Comparison of ENCODE assay signal across 8 cellular contexts in genomic region chr9:136117291-136118060, GRCh38. TPM values are rescaled to one million over a fixed set of nuclear protein-coding genes. Genes with fewer than 3 reads are reported as not detected.
A peak's percentile ranks its signal among the peaks of the same experiment; 100 is the strongest.
DNase-seq lines count a peak whose midpoint lies in the region; ATAC-seq, FAIRE-seq and TF ChIP-seq lines count a peak whose summit lies in the region.

No MANE protein-coding gene starts in this region.

- FAIRE-seq in GM12891 (lab: Jason Lieb, UNC) (peak; percentile 80), endothelial cell of umbilical vein (lab: Jason Lieb, UNC) (peak; percentile 71)

- H3K9ac ChIP-seq in endothelial cell of umbilical vein (replicated peaks; ENCODE audit: extremely low read depth, insufficient read depth, low read length): peak overlapping the region; percentile 75
- H3K9ac ChIP-seq in neural cell (ENCODE audit: low read length): peak overlapping the region; percentile 90

- H3K9me1 ChIP-seq in endothelial cell of umbilical vein (replicated peaks; ENCODE audit: control insufficient read depth, extremely low read depth, insufficient read depth, low read length): no peaks in the 10 kb centered on the region

- TF ChIP-seq RAD21 in neural cell (conservative IDR thresholded peaks at IDR 0.05): no peak

- H2AFZ ChIP-seq in endothelial cell of umbilical vein (ENCODE audit: low read depth, low read length) (no peak overlapping the region), neural cell (ENCODE audit: low read depth, low read length) (no peak overlapping the region)

- dilution Hi-C loops in endothelial cell of umbilical vein (cut with MboI; ENCODE audit: extremely low pct_ligation_motif_present, low sequenced_read_pairs): no loop called here

- TF ChIP-seq CTCF in endothelial cell of umbilical vein (IDR thresholded peaks at IDR 0.05; ENCODE audit: extremely low read depth in 1 of 2, insufficient read depth in 1 of 2, low read depth in 1 of 2, low read length in 2 of 2) (no peak), neural cell (IDR thresholded peaks at IDR 0.05; ENCODE audit: poor library complexity, severe bottlenecking) (no peak)

- CTCF ChIA-PET in endothelial cell of umbilical vein (lab: Charles Lee): interaction anchor here (0.7 to 7.2 kb wide), 6 partner anchors 17 to 156 kb away, joined by 3 to 148 read pairs (median 6); partner anchors contain the start of gene UBAC1

- H3K27ac ChIP-seq in endothelial cell of umbilical vein (ENCODE audit: insufficient read depth, low read depth, low read length) (no peak overlapping the region), neural cell (ENCODE audit: low read length) (peak overlapping the region; percentile 80)

- DNase-seq in GM12891 (ENCODE audit: insufficient read length, low spot score): no peak
- DNase-seq in endothelial cell of umbilical vein (ENCODE audit: low read depth, low spot score): no peak
- DNase-seq in NCI-H345 (lab: John Stamatoyannopoulos, UW): no peak
- no peak for DNase-seq in kidney glomerular epithelial cell (lab: John Stamatoyannopoulos, UW)
- no peak for DNase-seq in 8988T

- H3K9me3 ChIP-seq in endothelial cell of umbilical vein (replicated peaks; ENCODE audit: control insufficient read depth, insufficient read depth, low read length): no peaks in the 10 kb centered on the region
- H3K9me3 ChIP-seq in neural cell (ENCODE audit: low read length): no peaks in the 10 kb centered on the region

- BruUV-seq in endothelial cell of umbilical vein (replicated peaks; lab: Mats Ljungman, UMichigan): TSS peak; percentile 3

- H3K79me2 ChIP-seq in endothelial cell of umbilical vein (ENCODE audit: control insufficient read depth, insufficient read depth, low read length) (peaks cover 16% of the 10 kb centered on the region), neural cell (replicated peaks; ENCODE audit: insufficient read depth, low read length) (no peaks in the 10 kb centered on the region)

- H4K20me1 ChIP-seq in endothelial cell of umbilical vein (replicated peaks; ENCODE audit: control insufficient read depth, extremely low read depth, insufficient read depth, low read length): no peaks in the 10 kb centered on the region
- H4K20me1 ChIP-seq in neural cell (ENCODE audit: insufficient read depth): no peaks in the 10 kb centered on the region

- intact Hi-C loops in endothelial cell of umbilical vein (cut with micrococcal nuclease): loop anchor here (1.0 to 5.0 kb wide), 6 partner anchors 8 to 211 kb away; partner anchors contain the start of genes CAMSAP1 and NACC2

- peaks cover 0 to 14% of the 10 kb centered on the region in 2 experiments for H3K36me3 ChIP-seq in endothelial cell of umbilical vein (ENCODE audit: control insufficient read depth in 2 of 2, extremely low read depth in 1 of 2, insufficient read depth in 2 of 2, low read length in 2 of 2)
- H3K36me3 ChIP-seq in neural cell (ENCODE audit: insufficient read depth, low read length): no peaks in the 10 kb centered on the region

- no peak for TF ChIP-seq EP300 in neural cell (conservative IDR thresholded peaks at IDR 0.05; ENCODE audit: poor library complexity, severe bottlenecking)

- H3F3A ChIP-seq in neural cell (ENCODE audit: insufficient read depth, low read length, poor library complexity, severe bottlenecking): no peaks in the 10 kb centered on the region

- peak; percentile 2 for ATAC-seq in HG02642 (IDR thresholded peaks at IDR 0.05; ENCODE audit: poor library complexity, unreplicated experiment)

- H3K4me3 ChIP-seq in endothelial cell of umbilical vein (replicated peaks in 1 of 3; ENCODE audit: insufficient read depth in 1 of 3, low read depth in 1 of 3, low read length in 3 of 3) (peak overlapping the region; percentile 67 to 73 (median 70)), neural cell (ENCODE audit: low read length) (peak overlapping the region; percentile 90)

- H3K4me2 ChIP-seq in endothelial cell of umbilical vein (ENCODE audit: insufficient read depth, low read length): peak overlapping the region; percentile 79
- peak overlapping the region; percentile 34 for H3K4me2 ChIP-seq in neural cell (ENCODE audit: low read length)

- POLR2A ChIA-PET in endothelial cell of umbilical vein (lab: Charles Lee): no interaction called here

- no peaks in the 10 kb centered on the region for H3K27me3 ChIP-seq in endothelial cell of umbilical vein (ENCODE audit: control insufficient read depth in 2 of 2, insufficient read depth in 2 of 2, low read length in 2 of 2)
- no peaks in the 10 kb centered on the region for H3K27me3 ChIP-seq in neural cell (ENCODE audit: insufficient read depth, low read depth, low read length)

- H3K9me2 ChIP-seq in neural cell (ENCODE audit: insufficient read depth, low read length): no peaks in the 10 kb centered on the region

- peaks cover 12% of the 10 kb centered on the region for H3K4me1 ChIP-seq in endothelial cell of umbilical vein (ENCODE audit: control insufficient read depth, extremely low read depth, insufficient read depth, low read length)

- peak; percentile 72 for TF ChIP-seq POLR2A in GM12891 (IDR thresholded peaks at IDR 0.05; ENCODE audit: low read depth, low read length)
- TF ChIP-seq POLR2A in Raji (IDR thresholded peaks at IDR 0.05; ENCODE audit: insufficient read depth, low read depth, low read length): peak; percentile 52
- no peak for TF ChIP-seq POLR2A in endothelial cell of umbilical vein (IDR thresholded peaks at IDR 0.05; ENCODE audit: low read depth, low read length)

TF ChIP-seq in GM12891, 5 proteins besides CTCF, POLR2A, EP300 and RAD21:
- no peak for TF ChIP-seq POU2F2 (IDR thresholded peaks at IDR 0.05; ENCODE audit: low read depth, low read length)
- peak; percentile 38; the same call in 1 of the 2 replicates for TF ChIP-seq TAF1 (IDR thresholded peaks at IDR 0.05; ENCODE audit: low read depth, low read length)
- TF ChIP-seq POLR2AphosphoS5 (IDR thresholded peaks at IDR 0.05; ENCODE audit: low read depth, low read length): peak; percentile 56; the same call in 1 of the 2 replicates

TF ChIP-seq in endothelial cell of umbilical vein, 7 proteins besides CTCF, POLR2A, EP300 and RAD21:
- no peak for TF ChIP-seq JUN (IDR thresholded peaks at IDR 0.05; ENCODE audit: borderline replicate concordance, insufficient read depth, insufficient read length, low read depth)
- no peak for TF ChIP-seq FOS (IDR thresholded peaks at IDR 0.05; ENCODE audit: borderline replicate concordance, insufficient read depth, low read length)
- no peak for TF ChIP-seq MYC (IDR thresholded peaks at IDR 0.05; ENCODE audit: low read depth, low read length)
- TF ChIP-seq POLR2AphosphoS5 (IDR thresholded peaks at IDR 0.05; ENCODE audit: insufficient read depth, low read depth, low read length): no peak
- TF ChIP-seq MAX (IDR thresholded peaks at IDR 0.05; ENCODE audit: insufficient read depth, insufficient read length): no peak
- TF ChIP-seq GATA2 (IDR thresholded peaks at IDR 0.05; ENCODE audit: insufficient read depth, insufficient read length, low read depth, low read length): no peak
- no peak for TF ChIP-seq EZH2 (IDR thresholded peaks at IDR 0.05; ENCODE audit: borderline replicate concordance, low read depth, low read length, severe bottlenecking)

TF ChIP-seq in neural cell, 6 proteins besides CTCF, POLR2A, EP300 and RAD21 (continues in another document):
- TF ChIP-seq TAF1 (IDR thresholded peaks at IDR 0.05; ENCODE audit: low read depth): no peak

RNA-seq across cellular contexts. Expression of gene TMEM250, which starts 1.2 kb away (rescaled TPM):
- polyA plus RNA-seq in GM12891 (2012; ENCODE audit: low read depth, missing spikeins): 7.7 TPM
- total RNA-seq in endothelial cell of umbilical vein: 47.4 and 49.9 TPM in 2 replicates
- 24.9 and 29.7 TPM in 2 replicates for polyA plus RNA-seq in endothelial cell of umbilical vein
- 18.2 and 24.1 TPM in 2 replicates for polyA plus RNA-seq in endothelial cell of umbilical vein (2011; cell fraction: cytosol; rRNA removed)
- polyA plus RNA-seq in endothelial cell of umbilical vein (2011; cell fraction: nucleus; rRNA removed): 12.5 and 13.0 TPM in 2 replicates
- polyA plus RNA-seq in endothelial cell of umbilical vein (2012): 31.3 and 35.0 TPM in 2 replicates
- 16.7 and 21.1 TPM in 2 replicates for polyA minus RNA-seq in endothelial cell of umbilical vein
- polyA minus RNA-seq in endothelial cell of umbilical vein (2011; cell fraction: cytosol; rRNA and poly(A)+ RNA removed): 60.3 TPM
- polyA minus RNA-seq in endothelial cell of umbilical vein (2011; cell fraction: nucleus; rRNA and poly(A)+ RNA removed): 7.1 and 13.8 TPM in 2 replicates
- 15.0 and 20.6 TPM in 2 replicates for polyA plus RNA-seq in neural cell
- polyA minus RNA-seq in neural cell: 27.9 and 38.5 TPM in 2 replicates

RNA-seq across cellular contexts. Expression of gene NACC2, which starts 22.4 kb away (rescaled TPM):
- polyA plus RNA-seq in GM12891 (2012; ENCODE audit: low read depth, missing spikeins): 0.39 TPM
- 25.1 and 27.1 TPM in 2 replicates for total RNA-seq in endothelial cell of umbilical vein
- polyA plus RNA-seq in endothelial cell of umbilical vein (15.7 and 15.8 TPM in 2 replicates), neural cell (1.7 and 1.8 TPM in 2 replicates)
- polyA plus RNA-seq in endothelial cell of umbilical vein (2011; cell fraction: cytosol; rRNA removed): 8.5 and 10.4 TPM in 2 replicates
- 21.2 and 22.4 TPM in 2 replicates for polyA plus RNA-seq in endothelial cell of umbilical vein (2011; cell fraction: nucleus; rRNA removed)
- polyA plus RNA-seq in endothelial cell of umbilical vein (2012): 13.0 and 16.4 TPM in 2 replicates
- polyA minus RNA-seq in endothelial cell of umbilical vein (11.2 and 14.3 TPM in 2 replicates), neural cell (4.3 and 4.6 TPM in 2 replicates)
- polyA minus RNA-seq in endothelial cell of umbilical vein (2011; cell fraction: cytosol; rRNA and poly(A)+ RNA removed): 19.5 TPM
- polyA minus RNA-seq in endothelial cell of umbilical vein (2011; cell fraction: nucleus; rRNA and poly(A)+ RNA removed): 9.0 and 16.8 TPM in 2 replicates
